ENCODE assay signal across 8 cellular contexts in the genomic region with DNA sequence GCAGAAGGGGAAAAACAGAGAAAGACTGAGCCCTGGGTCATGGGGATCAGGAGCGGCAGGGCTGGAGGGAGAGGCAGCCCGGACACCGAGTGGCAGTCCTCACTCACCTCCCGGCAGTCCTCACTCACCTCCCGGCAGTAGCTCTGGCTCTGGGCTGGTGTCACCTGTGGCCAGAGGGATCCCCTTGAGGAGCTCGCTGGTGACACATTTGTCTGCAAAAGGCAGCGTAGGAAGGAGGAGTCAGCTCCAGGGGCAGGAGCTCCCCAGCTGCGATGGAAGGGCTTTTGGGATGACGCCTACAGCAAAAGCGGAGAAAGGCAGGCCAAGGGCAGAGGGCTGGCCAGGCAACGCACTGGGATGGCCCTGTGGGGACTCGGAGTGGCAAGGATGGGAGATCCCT. TPM values are rescaled to one million over a fixed set of nuclear protein-coding genes. Genes with fewer than 3 reads are reported as not detected.
DNase-seq lines count a peak whose midpoint lies in the region; ATAC-seq and TF ChIP-seq lines count a peak whose summit lies in the region.

No MANE protein-coding gene starts in this region.

- peaks cover 27% of the 10 kb centered on the region for H3K36me3 Mint-ChIP-seq in activated CD4-positive, alpha-beta T cell treated with anti-CD3 and anti-CD28 coated beads, Interleukin-2, amount 10 ng/mL, durations not matched to agents 7 days and 5 days (ENCODE audit: low read depth)
- peaks cover 7% of the 10 kb centered on the region for H3K36me3 Mint-ChIP-seq in activated naive CD4-positive, alpha-beta T cell treated with anti-CD3 and anti-CD28 coated beads, Interleukin-2, amount 50 U/mL, for 24 hours

- H3K27ac Mint-ChIP-seq in activated CD4-positive, alpha-beta T cell treated with anti-CD3 and anti-CD28 coated beads, Interleukin-2, amount 10 ng/mL, durations not matched to agents 7 days and 5 days = peak overlapping the region; percentile 91
- H3K27ac Mint-ChIP-seq in activated naive CD4-positive, alpha-beta T cell treated with anti-CD3 and anti-CD28 coated beads, Interleukin-2, amount 50 U/mL, for 24 hours = peak overlapping the region; percentile 90

- peaks cover 32 to 40% of the 10 kb centered on the region in 2 donors for H3K36me3 ChIP-seq in thyroid gland

- H3K4me3 Mint-ChIP-seq in activated CD4-positive, alpha-beta T cell treated with anti-CD3 and anti-CD28 coated beads, Interleukin-2, amount 10 ng/mL, durations not matched to agents 7 days and 5 days = peak overlapping the region; percentile 94
- peak overlapping the region; percentile 95 for H3K4me3 Mint-ChIP-seq in activated naive CD4-positive, alpha-beta T cell treated with anti-CD3 and anti-CD28 coated beads, Interleukin-2, amount 50 U/mL, for 24 hours

- TF ChIP-seq CTCF in thyroid gland (IDR thresholded peaks at IDR 0.05) = no peak

- no peaks in the 10 kb centered on the region for H3K27me3 ChIP-seq in thyroid gland

- TF ChIP-seq POLR2A in thyroid gland (IDR thresholded peaks at IDR 0.05) = no peak

- H3K4me1 Mint-ChIP-seq in activated CD4-positive, alpha-beta T cell treated with anti-CD3 and anti-CD28 coated beads, Interleukin-2, amount 10 ng/mL, durations not matched to agents 7 days and 5 days = peaks cover 22% of the 10 kb centered on the region
- peaks cover 19% of the 10 kb centered on the region for H3K4me1 Mint-ChIP-seq in activated naive CD4-positive, alpha-beta T cell treated with anti-CD3 and anti-CD28 coated beads, Interleukin-2, amount 50 U/mL, for 24 hours

- peak overlapping the region; percentile 60 to 74 (median 65) for H3K4me3 ChIP-seq in thyroid gland (replicated peaks in 1 of 3)

- H3K4me1 ChIP-seq in thyroid gland = peaks cover 13 to 25% of the 10 kb centered on the region in 2 donors

- no peak for DNase-seq in activated CD4-positive, alpha-beta T cell treated with anti-CD3 and anti-CD28 coated beads, Interleukin-2, amount 10 ng/mL, durations not matched to agents 7 days and 5 days
- DNase-seq in activated CD4-positive, alpha-beta T cell treated with anti-CD3 and anti-CD28 coated beads for 1 hour = no peak
- DNase-seq in kidney tubule cell (ENCODE audit: low spot score) (peak; percentile 58), thyroid gland (no peak), SIG-M5 (lab: John Stamatoyannopoulos, UW) (no peak), GM19240 (ENCODE audit: insufficient read length, low spot score) (no peak)

- H3K9me3 Mint-ChIP-seq in activated CD4-positive, alpha-beta T cell treated with anti-CD3 and anti-CD28 coated beads, Interleukin-2, amount 10 ng/mL, durations not matched to agents 7 days and 5 days = no peaks in the 10 kb centered on the region
- H3K9me3 Mint-ChIP-seq in activated naive CD4-positive, alpha-beta T cell treated with anti-CD3 and anti-CD28 coated beads, Interleukin-2, amount 50 U/mL, for 24 hours = no peaks in the 10 kb centered on the region

- CTCF ChIA-PET in activated CD4-positive, alpha-beta T cell treated with anti-CD3 and anti-CD28 coated beads, Interleukin-2, amount 10 ng/mL, durations not matched to agents 7 days and 5 days (lab: Charles Lee) = interaction anchor here (0.9 to 1.4 kb wide), 3 partner anchors 11 to 140 kb away, joined by 3 to 5 read pairs (median 3); a partner anchor contains a TSS

- POLR2A ChIA-PET in activated CD4-positive, alpha-beta T cell treated with anti-CD3 and anti-CD28 coated beads, Interleukin-2, amount 10 ng/mL, durations not matched to agents 7 days and 5 days (lab: Charles Lee) = no interaction called here

- H3K27ac ChIP-seq in thyroid gland = peak overlapping the region in 1 of 3 donors; percentile 24

- intact Hi-C loops in thyroid gland (cut with DNase I) = loop anchor here (10.0 kb wide), 1 partner anchor 136 kb away; a partner anchor contains a TSS

- 41 to 50% methylated on average over 12 of the region's 12 CpGs for WGBS in thyroid gland, 2 donors

- no peaks in the 10 kb centered on the region for H3K9me3 ChIP-seq in thyroid gland

- ATAC-seq in GM21390 (IDR thresholded peaks at IDR 0.05; ENCODE audit: unreplicated experiment) = no peak

- H3K27me3 Mint-ChIP-seq in activated CD4-positive, alpha-beta T cell treated with anti-CD3 and anti-CD28 coated beads, Interleukin-2, amount 10 ng/mL, durations not matched to agents 7 days and 5 days = no peaks in the 10 kb centered on the region
- no peaks in the 10 kb centered on the region for H3K27me3 Mint-ChIP-seq in activated naive CD4-positive, alpha-beta T cell treated with anti-CD3 and anti-CD28 coated beads, Interleukin-2, amount 50 U/mL, for 24 hours

RNA-seq across cellular contexts. Expression of a gene that starts 0.7 kb away (rescaled TPM):
- 100 to 1,000 TPM; 228 to 230 TPM for total RNA-seq in activated CD4-positive, alpha-beta T cell treated with anti-CD3 and anti-CD28 coated beads, Interleukin-2, amount 10 ng/mL, durations not matched to agents 7 days and 5 days
- 100 to 1,000 TPM; 219 to 342 (median 250) TPM for total RNA-seq in thyroid gland

RNA-seq across cellular contexts. Expression of a gene that starts 7.5 kb away (rescaled TPM):
- 10 to 100 TPM; 39.1 to 43.1 TPM for total RNA-seq in activated CD4-positive, alpha-beta T cell treated with anti-CD3 and anti-CD28 coated beads, Interleukin-2, amount 10 ng/mL, durations not matched to agents 7 days and 5 days
- total RNA-seq in thyroid gland = 1 to 10 TPM; 6.1 to 9.3 (median 6.3) TPM

RNA-seq across cellular contexts. Expression of a gene that starts 12.8 kb away (rescaled TPM):
- 10 to 100 TPM; 77.8 to 77.9 TPM for total RNA-seq in activated CD4-positive, alpha-beta T cell treated with anti-CD3 and anti-CD28 coated beads, Interleukin-2, amount 10 ng/mL, durations not matched to agents 7 days and 5 days
- total RNA-seq in thyroid gland = 10 to 100 TPM; 26.2 to 33.0 (median 29.7) TPM

RNA-seq across cellular contexts. Expression of a gene that starts 16.5 kb away (rescaled TPM):
- 1 to 10 TPM in 1 of 2 experiments, under 1 TPM in 1; 0.99 to 1.3 TPM for total RNA-seq in activated CD4-positive, alpha-beta T cell treated with anti-CD3 and anti-CD28 coated beads, Interleukin-2, amount 10 ng/mL, durations not matched to agents 7 days and 5 days
- total RNA-seq in thyroid gland = under 1 TPM in 2 of 4 donors, not detected in 2; 0.33 to 0.54 TPM

RNA-seq across cellular contexts. Expression of a gene that starts 32.8 kb away (rescaled TPM):
- total RNA-seq in activated CD4-positive, alpha-beta T cell treated with anti-CD3 and anti-CD28 coated beads, Interleukin-2, amount 10 ng/mL, durations not matched to agents 7 days and 5 days = 100 to 1,000 TPM; 100 to 108 TPM
- total RNA-seq in thyroid gland = 10 to 100 TPM; 18.5 to 46.1 (median 32.6) TPM
